ENCODE assay signal across 8 cellular contexts in the genomic region with DNA sequence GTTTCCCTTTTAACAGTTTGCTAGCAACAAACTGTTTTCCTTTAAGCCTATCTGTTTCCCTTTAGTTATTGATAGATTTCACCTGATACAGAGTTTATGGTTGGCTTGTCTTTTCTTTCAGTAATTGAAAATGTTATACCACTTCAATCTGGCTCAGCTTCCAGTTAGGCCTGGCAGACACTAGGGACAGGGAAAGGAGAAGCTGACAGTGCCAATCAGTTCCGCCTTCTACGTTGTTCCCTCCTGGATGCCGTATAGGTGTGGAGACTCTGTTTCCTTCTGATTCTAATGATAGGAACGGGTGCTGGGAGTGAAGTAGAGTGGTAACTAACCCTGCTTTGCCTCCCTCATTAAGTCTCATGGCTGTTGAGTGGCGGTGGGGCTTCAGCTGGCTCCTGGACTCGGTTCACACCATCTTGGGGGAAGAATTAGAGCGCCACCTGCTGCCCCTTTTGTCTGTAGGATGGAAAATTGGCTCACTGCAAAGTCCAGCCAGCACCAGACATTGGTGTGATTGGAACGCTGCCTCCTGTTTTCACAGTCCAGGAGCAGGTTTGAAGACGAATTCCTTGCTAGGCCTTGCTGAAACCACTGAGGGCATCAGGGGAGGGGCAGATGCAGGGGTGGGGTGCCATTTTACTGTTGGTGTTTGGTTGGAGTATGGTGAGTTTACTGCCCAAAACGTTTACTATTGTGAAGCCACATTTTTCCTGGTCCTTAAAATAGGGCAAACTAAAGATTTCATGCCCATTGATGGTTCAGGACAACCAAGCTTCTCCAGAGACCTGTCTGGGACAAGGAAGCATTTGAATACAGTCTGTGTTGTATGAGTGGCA.
A peak's percentile ranks its signal among the peaks of the same experiment; 100 is the strongest.
DNase-seq lines count a peak whose midpoint lies in the region; ATAC-seq and TF ChIP-seq lines count a peak whose summit lies in the region.

No MANE protein-coding gene starts in this region.

- in situ Hi-C loops in gastrocnemius medialis (cut with MboI; ENCODE audit: low sequenced_read_pairs in 4 of 4), result no loop called here

- H3K9me3 ChIP-seq in gastrocnemius medialis, result no peaks in the 10 kb centered on the region

- DNase-seq in stimulated activated CD4-positive, alpha-beta T cell treated with anti-CD3 and anti-CD28 coated beads, Interleukin-4, amount 100 ng/mL, for 48 hours (ENCODE audit: low read depth in 2 of 2), result peak; percentile 4 to 15
- DNase-seq in stimulated activated CD4-positive, alpha-beta T cell treated with anti-CD3 and anti-CD28 coated beads, Interleukin-4, amount 100 ng/mL, for 24 hours, result no peak
- DNase-seq in NCI-H345 (lab: John Stamatoyannopoulos, UW) (peak; percentile 52), amniotic epithelial cell (ENCODE audit: low read depth) (peak; percentile 53), kidney glomerular epithelial cell (lab: John Stamatoyannopoulos, UW) (peak; percentile 30), gastrocnemius medialis (no peak)

- H3K27ac ChIP-seq in gastrocnemius medialis, result no peak overlapping the region

- intact Hi-C loops in gastrocnemius medialis (cut with DNase I; ENCODE audit: low total_unique reads), result no loop called here

- TF ChIP-seq POLR2A in gastrocnemius medialis (IDR thresholded peaks at IDR 0.05), result no peak

- H3K4me3 ChIP-seq in gastrocnemius medialis, result no peak overlapping the region

- ATAC-seq in HG03175 (IDR thresholded peaks at IDR 0.05; ENCODE audit: unreplicated experiment) (peak; percentile 79), GM18502 (IDR thresholded peaks at IDR 0.05; ENCODE audit: poor library complexity, unreplicated experiment) (no peak), gastrocnemius medialis (no peak)

- no peaks in the 10 kb centered on the region for H3K27me3 ChIP-seq in gastrocnemius medialis

- no peak for TF ChIP-seq CTCF in gastrocnemius medialis (IDR thresholded peaks at IDR 0.05 in 4 of 5, conservative IDR thresholded peaks at IDR 0.05 in 1 of 5)

- H3K36me3 ChIP-seq in gastrocnemius medialis, result no peaks in the 10 kb centered on the region

- no peaks in the 10 kb centered on the region for H3K4me1 ChIP-seq in gastrocnemius medialis

Comparison
In these comparisons a context has a peak if more than half of its experiments do, and no peak if none do; other contexts are left out.
1. DNase-seq: peak in stimulated activated CD4-positive, alpha-beta T cell treated with anti-CD3 and anti-CD28 coated beads, Interleukin-4, amount 100 ng/mL, for 48 hours (2 of 2), NCI-H345 (single experiment), amniotic epithelial cell (single experiment) and kidney glomerular epithelial cell (single experiment); none in stimulated activated CD4-positive, alpha-beta T cell treated with anti-CD3 and anti-CD28 coated beads, Interleukin-4, amount 100 ng/mL, for 24 hours (single experiment) and gastrocnemius medialis (0 of 2).